Comparison of ENCODE assay signal across 8 cellular contexts in genomic region chr16:27366687-27367462, GRCh38. TPM values are rescaled to one million over a fixed set of nuclear protein-coding genes. Genes with fewer than 3 reads are reported as not detected.
DNase-seq lines count a peak whose midpoint lies in the region; ATAC-seq lines count a peak whose summit lies in the region.

No MANE protein-coding gene starts in this region.

- no peaks in the 10 kb centered on the region for H3K27me3 Mint-ChIP-seq in activated naive CD4-positive, alpha-beta T cell treated with anti-CD3 and anti-CD28 coated beads, Interleukin-2, amount 50 U/mL, for 24 hours

- no peaks in the 10 kb centered on the region for H3K79me1 ChIP-seq in neuronal stem cell (ENCODE audit: low read depth, low read length)

- no peak overlapping the region for H2BK12ac ChIP-seq in neuronal stem cell (ENCODE audit: low read length)

- H3K4ac ChIP-seq in neuronal stem cell (ENCODE audit: low read length) = no peak overlapping the region

- H3K23ac ChIP-seq in neuronal stem cell (ENCODE audit: low read depth, low read length, poor library complexity) = no peak overlapping the region

- H3K4me1 Mint-ChIP-seq in activated naive CD4-positive, alpha-beta T cell treated with anti-CD3 and anti-CD28 coated beads, Interleukin-2, amount 50 U/mL, for 24 hours = peaks cover 81% of the 10 kb centered on the region

- peaks cover 1 to 9% of the 10 kb centered on the region in 2 donors for H3K36me3 ChIP-seq in neuronal stem cell (replicated peaks in 1 of 2; ENCODE audit: control insufficient read depth in 2 of 2, insufficient read depth in 2 of 2, low read length in 2 of 2)

- ATAC-seq in GM18861 (IDR thresholded peaks at IDR 0.05; ENCODE audit: unreplicated experiment) (peak; percentile 6), HG03095 (IDR thresholded peaks at IDR 0.05; ENCODE audit: unreplicated experiment) (peak; percentile 23)

- H2BK5ac ChIP-seq in neuronal stem cell (ENCODE audit: low read length) = no peak overlapping the region

- no peak overlapping the region for H3K18ac ChIP-seq in neuronal stem cell (ENCODE audit: low read length)

- no peak overlapping the region for H3K9ac ChIP-seq in neuronal stem cell (ENCODE audit: low read depth, low read length, poor library complexity)

- H3K4me2 ChIP-seq in neuronal stem cell (ENCODE audit: insufficient read depth, low read length, poor library complexity, severe bottlenecking) = no peak overlapping the region

- H4K8ac ChIP-seq in neuronal stem cell (ENCODE audit: low read depth, low read length) = no peak overlapping the region

- no CpG with 5 or more reads among the region's 14 CpGs for WGBS in neuronal stem cell (ENCODE audit: extremely low coverage in 2 of 2, insufficient read length in 2 of 2, insufficient replicate concordance in 1 of 2), 2 donors

- no peak overlapping the region for H3K27ac ChIP-seq in neuronal stem cell (replicated peaks; ENCODE audit: low read length)

- H3K4me3 ChIP-seq in neuronal stem cell (ENCODE audit: low read length in 2 of 2) = no peak overlapping the region

- H2AFZ ChIP-seq in neuronal stem cell (ENCODE audit: low read length) = peak overlapping the region; percentile 56

- DNase-seq in neuronal stem cell (ENCODE audit: low spot score) = no peak
- no peak for DNase-seq in LoVo (ENCODE audit: low spot score)
- DNase-seq in SHP77 (lab: John Stamatoyannopoulos, UW) = no peak
- DNase-seq in anterior cingulate cortex (lab: John Stamatoyannopoulos, UW) = no peak
- DNase-seq in cerebellar cortex (ENCODE audit: low spot score) = no peak

- H3K9me3 Mint-ChIP-seq in activated naive CD4-positive, alpha-beta T cell treated with anti-CD3 and anti-CD28 coated beads, Interleukin-2, amount 50 U/mL, for 24 hours = no peaks in the 10 kb centered on the region

- no peak overlapping the region for H2BK15ac ChIP-seq in neuronal stem cell (ENCODE audit: low read length)

- no peaks in the 10 kb centered on the region for H3K9me3 ChIP-seq in neuronal stem cell (replicated peaks in 1 of 2; ENCODE audit: control insufficient read depth in 2 of 2, insufficient read depth in 1 of 2, low read depth in 1 of 2, low read length in 2 of 2)

- no peaks in the 10 kb centered on the region for H3K27me3 ChIP-seq in neuronal stem cell (ENCODE audit: control insufficient read depth in 3 of 3, insufficient read depth in 3 of 3, low read depth in 1 of 3, low read length in 3 of 3)

- peaks cover 19% of the 10 kb centered on the region for H3K36me3 Mint-ChIP-seq in activated naive CD4-positive, alpha-beta T cell treated with anti-CD3 and anti-CD28 coated beads, Interleukin-2, amount 50 U/mL, for 24 hours

- H3K27ac Mint-ChIP-seq in activated naive CD4-positive, alpha-beta T cell treated with anti-CD3 and anti-CD28 coated beads, Interleukin-2, amount 50 U/mL, for 24 hours = peak overlapping the region; percentile 100

- peak overlapping the region; percentile 80 for H3K4me3 Mint-ChIP-seq in activated naive CD4-positive, alpha-beta T cell treated with anti-CD3 and anti-CD28 coated beads, Interleukin-2, amount 50 U/mL, for 24 hours

- no peak overlapping the region for H2BK120ac ChIP-seq in neuronal stem cell (ENCODE audit: low read depth, low read length)

- H2AK5ac ChIP-seq in neuronal stem cell (ENCODE audit: low read depth, low read length) = no peak overlapping the region

- H3K4me1 ChIP-seq in neuronal stem cell (ENCODE audit: control insufficient read depth in 2 of 2, insufficient read depth in 1 of 2, low read depth in 1 of 2, low read length in 2 of 2) = peaks cover 0 to 2% of the 10 kb centered on the region in 2 donors

- H4K91ac ChIP-seq in neuronal stem cell (ENCODE audit: low read depth, low read length, poor library complexity) = no peak overlapping the region

- no peak overlapping the region for H3K14ac ChIP-seq in neuronal stem cell (ENCODE audit: low read length)

RNA-seq across cellular contexts. Expression of gene IL21R, which starts 35.1 kb away (rescaled TPM):
- polyA plus RNA-seq in neuronal stem cell (2013, experiment 1 of 2) = 0.13 TPM
- 0.14 TPM for polyA plus RNA-seq in neuronal stem cell (2013, experiment 2 of 2)

RNA-seq across cellular contexts. Expression of gene IL4R, which starts 53.1 kb away (rescaled TPM):
- 9.3 TPM for polyA plus RNA-seq in neuronal stem cell (2013, experiment 1 of 2)
- 9.2 TPM for polyA plus RNA-seq in neuronal stem cell (2013, experiment 2 of 2)
